ENCODE assay signal across 16 cellular contexts in genomic region chr16:23524001-23524400, GRCh38.
"Had no signal": no experiment of that assay in that cellular context is flagged by ENCODE, and none has a peak within 500 bp of the region (broad histone marks: within the 10 kb centered on the region; RNA-seq: fewer than 3 reads in every experiment).

No MANE protein-coding gene starts in this region.

- H3K9me3 Mint-ChIP-seq: activated CD4-positive, alpha-beta T cell treated with anti-CD3 and anti-CD28 coated beads, Interleukin-2, amount 10 ng/mL, durations not matched to agents 24 days and 14 days; activated CD8-positive, alpha-beta T cell treated with anti-CD3 and anti-CD28 coated beads for 36 hours; activated naive CD4-positive, alpha-beta T cell treated with anti-CD3 and anti-CD28 coated beads for 36 hours; activated T-cell treated with anti-CD3 and anti-CD28 coated beads, Interleukin-2, amount 50 U/mL, for 4 hours; immature natural killer cell; memory B cell; natural killer cell; T-helper 2 cell treated with Interferon-gamma antibody and Interleukin-4, amounts not matched to agents 5 μg/mL and 100 μg/mL, for 36 hours had no signal

- H3K4me3 Mint-ChIP-seq: activated CD4-positive, alpha-beta T cell treated with anti-CD3 and anti-CD28 coated beads, Interleukin-2, amount 10 ng/mL, durations not matched to agents 24 days and 14 days; activated CD8-positive, alpha-beta T cell treated with anti-CD3 and anti-CD28 coated beads for 36 hours; activated naive CD4-positive, alpha-beta T cell treated with anti-CD3 and anti-CD28 coated beads for 36 hours; activated T-cell treated with anti-CD3 and anti-CD28 coated beads, Interleukin-2, amount 50 U/mL, for 4 hours; immature natural killer cell; memory B cell; natural killer cell; T-helper 2 cell treated with Interferon-gamma antibody and Interleukin-4, amounts not matched to agents 5 μg/mL and 100 μg/mL, for 36 hours had no signal

- H3K27me3 Mint-ChIP-seq: activated CD4-positive, alpha-beta T cell treated with anti-CD3 and anti-CD28 coated beads, Interleukin-2, amount 10 ng/mL, durations not matched to agents 24 days and 14 days; activated CD8-positive, alpha-beta T cell treated with anti-CD3 and anti-CD28 coated beads for 36 hours; memory B cell had no signal

- H3K27ac Mint-ChIP-seq: activated CD4-positive, alpha-beta T cell treated with anti-CD3 and anti-CD28 coated beads, Interleukin-2, amount 10 ng/mL, durations not matched to agents 24 days and 14 days; activated CD8-positive, alpha-beta T cell treated with anti-CD3 and anti-CD28 coated beads for 36 hours; activated naive CD4-positive, alpha-beta T cell treated with anti-CD3 and anti-CD28 coated beads for 36 hours; memory B cell; natural killer cell; T-helper 2 cell treated with Interferon-gamma antibody and Interleukin-4, amounts not matched to agents 5 μg/mL and 100 μg/mL, for 36 hours had no signal

- H3K4me1 Mint-ChIP-seq: activated CD4-positive, alpha-beta T cell treated with anti-CD3 and anti-CD28 coated beads, Interleukin-2, amount 10 ng/mL, durations not matched to agents 24 days and 14 days; immature natural killer cell; natural killer cell had no signal

- DNase-seq: activated CD4-positive, alpha-beta T cell treated with anti-CD3 and anti-CD28 coated beads, Interleukin-2, amount 10 ng/mL, durations not matched to agents 24 days and 14 days; activated CD8-positive, alpha-beta T cell treated with anti-CD3 and anti-CD28 coated beads for 36 hours; activated naive CD4-positive, alpha-beta T cell treated with anti-CD3 and anti-CD28 coated beads for 36 hours; activated T-cell treated with anti-CD3 and anti-CD28 coated beads, Interleukin-2, amount 50 U/mL, for 4 hours; aorta; brain microvascular endothelial cell; central memory CD4-positive, alpha-beta T cell; colonic mucosa; immature natural killer cell; natural killer cell; sigmoid colon; stimulated activated naive CD8-positive, alpha-beta T cell treated with anti-CD3 and anti-CD28 coated beads, Interleukin-15, Interleukin-2, amounts not matched to agents 100 U/mL and 50 U/mL, for 24 hours; transverse colon; uterus had no signal
